ENCODE assay signal across 17 cellular contexts in genomic region chr5:27221410-27221809, GRCh38.
A peak's percentile ranks its signal among the peaks of the same experiment; 100 is the strongest.
DNase-seq lines count a peak whose midpoint lies in the region; ATAC-seq, FAIRE-seq and TF ChIP-seq lines count a peak whose summit lies in the region.
"Had no signal": no experiment of that assay in that cellular context is flagged by ENCODE, and none has a peak within 500 bp of the region (broad histone marks: within the 10 kb centered on the region; RNA-seq: fewer than 3 reads in every experiment).

No MANE protein-coding gene starts in this region.

- H2AFZ ChIP-seq in SU-DHL-6 (ENCODE audit: low read depth, low read length, severe bottlenecking), result peak overlapping the region; percentile 62
- H2AFZ ChIP-seq: GM23338 had no signal

- no peak overlapping the region for H3K4me3 Mint-ChIP-seq in type B pancreatic cell
- H3K4me3 Mint-ChIP-seq: CD4-positive, alpha-beta T cell; GM23338 had no signal

- no peak overlapping the region for H3K9ac ChIP-seq in SU-DHL-6 (ENCODE audit: low read length)

- no peak overlapping the region for H3K4me3 ChIP-seq in HEK293 (ENCODE audit: low read depth, low read length)
- H3K4me3 ChIP-seq in SU-DHL-6 (ENCODE audit: insufficient read depth, low read length, poor library complexity, severe bottlenecking), result no peak overlapping the region
- H3K4me3 ChIP-seq in brain microvascular endothelial cell (ENCODE audit: low read depth, low read length), result no peak overlapping the region
- H3K4me3 ChIP-seq: A549, GM23338 had no signal

- no peaks in the 10 kb centered on the region; the same call in 1 of the 2 replicates for H3F3A ChIP-seq in SU-DHL-6 (ENCODE audit: insufficient read depth)

- no peaks in the 10 kb centered on the region for H3K27me3 Mint-ChIP-seq in type B pancreatic cell
- H3K27me3 Mint-ChIP-seq: CD4-positive, alpha-beta T cell had no signal

- no peak overlapping the region for H3K4me2 ChIP-seq in SU-DHL-6 (ENCODE audit: low read depth, low read length, poor library complexity, severe bottlenecking)
- H3K4me2 ChIP-seq: A549, GM23338 had no signal

- TF ChIP-seq CTCF in HEK293 (tag by site-specific recombination; IDR thresholded peaks at IDR 0.05) (no peak), SU-DHL-6 (IDR thresholded peaks at IDR 0.05; ENCODE audit: insufficient read depth, low read length, poor library complexity, severe bottlenecking) (no peak), brain microvascular endothelial cell (IDR thresholded peaks at IDR 0.05; ENCODE audit: low read depth, low read length, missing control alignments) (no peak), type B pancreatic cell (conservative IDR thresholded peaks at IDR 0.05) (no peak)

- in situ Hi-C loops in brain microvascular endothelial cell (cut with HindIII; ENCODE audit: low pct_ligation_motif_present, low sequenced_read_pairs), result no loop called here

- H3K36me3 Mint-ChIP-seq in type B pancreatic cell, result no peaks in the 10 kb centered on the region

- no peak for DNase-seq in brain microvascular endothelial cell
- no peak for DNase-seq in type B pancreatic cell (ENCODE audit: extremely low spot score, unreplicated experiment)
- DNase-seq: AML-193; Caco-2; CD4-positive, alpha-beta T cell; GDM1 had no signal

- no peaks in the 10 kb centered on the region for H4K20me1 ChIP-seq in SU-DHL-6 (ENCODE audit: low read depth, low read length)

- POLR2A ChIA-PET in HEK293 (lab: Yijun Ruan, JAX), result no interaction called here

- no peak for ATAC-seq in HG03280 (IDR thresholded peaks at IDR 0.05; ENCODE audit: unreplicated experiment)
- ATAC-seq: A549, GM23338, HCT116 had no signal

- H3K36me3 ChIP-seq in HEK293 (ENCODE audit: control insufficient read depth in 2 of 2, insufficient read depth in 1 of 2, low read length in 2 of 2) (no peaks in the 10 kb centered on the region), SU-DHL-6 (ENCODE audit: low read length) (no peaks in the 10 kb centered on the region), brain microvascular endothelial cell (replicated peaks) (no peaks in the 10 kb centered on the region)

- H3K27ac ChIP-seq in HEK293 (ENCODE audit: extremely low read depth, low read depth, low read length) (no peak overlapping the region), SU-DHL-6 (ENCODE audit: low read depth, low read length) (no peak overlapping the region), brain microvascular endothelial cell (no peak overlapping the region)
- H3K27ac ChIP-seq: A549, C4-2B had no signal

- H3K9me2 ChIP-seq in SU-DHL-6 (replicated peaks; ENCODE audit: insufficient read depth, low read length), result no peaks in the 10 kb centered on the region

- H3K9me3 Mint-ChIP-seq in type B pancreatic cell, result no peaks in the 10 kb centered on the region
- H3K9me3 Mint-ChIP-seq: GM23338 had no signal

- CTCF ChIA-PET in HEK293 (lab: Yijun Ruan, JAX), result interaction anchor here (0.5 to 0.7 kb wide), 2 partner anchors 17 to 1913 kb away, joined by 3 to 4 read pairs; no protein-coding TSS in a partner anchor

- no peaks in the 10 kb centered on the region for H3K4me1 ChIP-seq in HEK293 (ENCODE audit: control insufficient read depth, insufficient read depth, low read length)
- H3K4me1 ChIP-seq: A549, Caco-2 had no signal

- FAIRE-seq in islet of Langerhans (lab: Jason Lieb, UNC), result peak; percentile 62
- FAIRE-seq: A549, D721Med, GM12892, GM18507 had no signal

- H3K27ac Mint-ChIP-seq in type B pancreatic cell, result no peak overlapping the region
- H3K27ac Mint-ChIP-seq: CD4-positive, alpha-beta T cell; GM23338 had no signal

- H3K79me2 ChIP-seq in SU-DHL-6 (ENCODE audit: insufficient read depth, low read length), result no peaks in the 10 kb centered on the region

- H3K4me1 Mint-ChIP-seq in type B pancreatic cell (ENCODE audit: unreplicated experiment), result no peaks in the 10 kb centered on the region
- H3K4me1 Mint-ChIP-seq: GM23338 had no signal

- H3K27me3 ChIP-seq in SU-DHL-6 (ENCODE audit: low read length) (no peaks in the 10 kb centered on the region), brain microvascular endothelial cell (replicated peaks) (no peaks in the 10 kb centered on the region)

- H3K9me3 ChIP-seq in HEK293 (ENCODE audit: control insufficient read depth, insufficient read depth, low read depth, low read length) (no peaks in the 10 kb centered on the region), SU-DHL-6 (ENCODE audit: insufficient read depth, low read length) (peaks cover 4% of the 10 kb centered on the region; the same call in 1 of the 2 replicates)
- H3K9me3 ChIP-seq: A549, Caco-2 had no signal

TF ChIP-seq in HEK293, 187 proteins besides CTCF, POLR2A, EP300 and RAD21:
- TF ChIP-seq ZBTB6 (tag by site-specific recombination; IDR thresholded peaks at IDR 0.05) (no peak), ATF2 (tag by site-specific recombination; IDR thresholded peaks at IDR 0.05; ENCODE audit: low read depth) (peak; percentile 54; the same call in 1 of the 2 replicates)
